1 cellular context compared by ENCODE assay signal in the genomic region with DNA sequence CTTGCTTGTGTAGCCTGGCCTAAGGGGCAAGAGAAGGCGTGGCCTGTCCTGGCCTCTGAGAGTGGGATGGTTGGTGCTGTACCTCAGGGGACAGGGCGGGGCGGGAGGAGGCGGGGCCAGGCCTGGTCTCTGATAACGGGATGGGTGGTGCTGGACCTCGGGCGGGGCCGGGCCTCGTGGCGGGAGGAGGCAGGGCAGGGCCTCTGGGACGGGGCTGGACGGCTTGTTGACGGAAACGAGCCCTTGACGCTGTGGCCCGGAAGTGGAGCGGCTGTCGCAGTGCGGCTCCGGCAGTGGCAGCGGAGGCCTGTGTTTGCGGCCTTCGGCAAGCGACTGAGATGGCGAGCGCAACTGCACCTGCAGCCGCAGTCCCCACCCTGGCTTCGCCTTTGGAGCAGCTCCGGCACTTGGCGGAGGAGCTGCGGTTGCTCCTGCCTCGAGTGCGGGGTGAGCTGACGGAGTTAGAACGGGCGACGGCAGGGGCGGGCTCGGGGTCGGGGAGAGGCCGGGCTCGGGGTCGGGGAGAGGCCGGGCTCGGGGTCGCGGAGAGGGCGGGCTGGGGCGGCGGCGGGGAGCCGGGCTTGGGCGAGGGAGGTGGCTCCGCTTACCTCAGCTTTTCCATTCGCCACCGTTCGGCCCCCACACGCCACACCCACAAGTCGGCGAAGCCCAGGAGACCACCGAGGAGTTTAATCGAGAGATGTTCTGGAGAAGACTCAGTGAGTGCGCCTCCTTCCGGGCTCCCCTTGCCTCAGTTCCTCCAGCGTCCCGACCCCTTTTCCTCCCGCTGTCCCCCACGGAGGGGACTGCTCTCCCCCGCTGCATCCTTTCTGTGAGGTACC.
A peak's percentile ranks its signal among the peaks of the same experiment; 100 is the strongest.
TF ChIP-seq lines count a peak whose summit lies in the region.

A gene with protein sequence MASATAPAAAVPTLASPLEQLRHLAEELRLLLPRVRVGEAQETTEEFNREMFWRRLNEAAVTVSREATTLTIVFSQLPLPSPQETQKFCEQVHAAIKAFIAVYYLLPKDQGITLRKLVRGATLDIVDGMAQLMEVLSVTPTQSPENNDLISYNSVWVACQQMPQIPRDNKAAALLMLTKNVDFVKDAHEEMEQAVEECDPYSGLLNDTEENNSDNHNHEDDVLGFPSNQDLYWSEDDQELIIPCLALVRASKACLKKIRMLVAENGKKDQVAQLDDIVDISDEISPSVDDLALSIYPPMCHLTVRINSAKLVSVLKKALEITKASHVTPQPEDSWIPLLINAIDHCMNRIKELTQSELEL (plus strand): TSS at position 243 of the 842 bp plus-strand sequence. CDS start 96 bp downstream, at position 339.

TF ChIP-seq in HepG2, 621 proteins besides CTCF, POLR2A, EP300 and RAD21 (continued from another document and continues in another):
- TF ChIP-seq, protein P1, sequence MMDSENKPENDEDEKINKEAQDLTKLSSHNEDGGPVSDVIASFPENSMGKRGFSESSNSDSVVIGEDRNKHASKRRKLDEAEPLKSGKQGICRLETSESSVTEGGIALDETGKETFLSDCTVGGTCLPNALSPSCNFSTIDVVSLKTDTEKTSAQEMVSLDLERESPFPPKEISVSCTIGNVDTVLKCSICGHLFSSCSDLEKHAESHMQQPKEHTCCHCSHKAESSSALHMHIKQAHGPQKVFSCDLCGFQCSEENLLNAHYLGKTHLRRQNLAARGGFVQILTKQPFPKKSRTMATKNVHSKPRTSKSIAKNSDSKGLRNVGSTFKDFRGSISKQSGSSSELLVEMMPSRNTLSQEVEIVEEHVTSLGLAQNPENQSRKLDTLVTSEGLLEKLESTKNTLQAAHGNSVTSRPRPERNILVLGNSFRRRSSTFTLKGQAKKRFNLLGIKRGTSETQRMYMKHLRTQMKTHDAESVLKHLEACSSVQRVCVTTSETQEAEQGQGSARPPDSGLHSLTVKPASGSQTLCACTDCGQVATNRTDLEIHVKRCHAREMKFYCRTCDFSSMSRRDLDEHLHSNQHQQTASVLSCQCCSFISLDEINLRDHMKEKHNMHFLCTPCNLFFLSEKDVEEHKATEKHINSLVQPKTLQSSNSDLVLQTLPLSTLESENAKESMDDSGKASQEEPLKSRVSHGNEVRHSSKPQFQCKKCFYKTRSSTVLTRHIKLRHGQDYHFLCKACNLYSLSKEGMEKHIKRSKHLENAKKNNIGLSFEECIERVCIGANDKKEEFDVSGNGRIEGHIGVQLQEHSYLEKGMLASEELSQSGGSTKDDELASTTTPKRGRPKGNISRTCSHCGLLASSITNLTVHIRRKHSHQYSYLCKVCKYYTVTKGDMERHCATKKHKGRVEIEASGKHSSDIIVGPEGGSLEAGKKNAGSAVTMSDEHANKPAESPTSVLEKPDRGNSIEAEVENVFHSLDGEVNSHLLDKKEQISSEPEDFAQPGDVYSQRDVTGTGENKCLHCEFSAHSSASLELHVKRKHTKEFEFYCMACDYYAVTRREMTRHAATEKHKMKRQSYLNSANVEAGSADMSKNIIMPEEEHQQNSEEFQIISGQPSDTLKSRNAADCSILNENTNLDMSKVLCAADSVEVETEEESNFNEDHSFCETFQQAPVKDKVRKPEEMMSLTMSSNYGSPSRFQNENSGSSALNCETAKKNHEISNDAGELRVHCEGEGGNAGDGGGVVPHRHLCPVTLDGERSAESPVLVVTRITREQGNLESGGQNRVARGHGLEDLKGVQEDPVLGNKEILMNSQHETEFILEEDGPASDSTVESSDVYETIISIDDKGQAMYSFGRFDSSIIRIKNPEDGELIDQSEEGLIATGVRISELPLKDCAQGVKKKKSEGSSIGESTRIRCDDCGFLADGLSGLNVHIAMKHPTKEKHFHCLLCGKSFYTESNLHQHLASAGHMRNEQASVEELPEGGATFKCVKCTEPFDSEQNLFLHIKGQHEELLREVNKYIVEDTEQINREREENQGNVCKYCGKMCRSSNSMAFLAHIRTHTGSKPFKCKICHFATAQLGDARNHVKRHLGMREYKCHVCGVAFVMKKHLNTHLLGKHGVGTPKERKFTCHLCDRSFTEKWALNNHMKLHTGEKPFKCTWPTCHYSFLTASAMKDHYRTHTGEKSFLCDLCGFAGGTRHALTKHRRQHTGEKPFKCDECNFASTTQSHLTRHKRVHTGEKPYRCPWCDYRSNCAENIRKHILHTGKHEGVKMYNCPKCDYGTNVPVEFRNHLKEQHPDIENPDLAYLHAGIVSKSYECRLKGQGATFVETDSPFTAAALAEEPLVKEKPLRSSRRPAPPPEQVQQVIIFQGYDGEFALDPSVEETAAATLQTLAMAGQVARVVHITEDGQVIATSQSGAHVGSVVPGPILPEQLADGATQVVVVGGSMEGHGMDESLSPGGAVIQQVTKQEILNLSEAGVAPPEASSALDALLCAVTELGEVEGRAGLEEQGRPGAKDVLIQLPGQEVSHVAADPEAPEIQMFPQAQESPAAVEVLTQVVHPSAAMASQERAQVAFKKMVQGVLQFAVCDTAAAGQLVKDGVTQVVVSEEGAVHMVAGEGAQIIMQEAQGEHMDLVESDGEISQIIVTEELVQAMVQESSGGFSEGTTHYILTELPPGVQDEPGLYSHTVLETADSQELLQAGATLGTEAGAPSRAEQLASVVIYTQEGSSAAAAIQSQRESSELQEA (CRISPR knock-in tag; IDR thresholded peaks at IDR 0.05; ENCODE audit: not compliant biosample characterization) = no peak
- TF ChIP-seq WIZ (CRISPR knock-in tag; IDR thresholded peaks at IDR 0.05) (no peak), NR2F1 (CRISPR knock-in tag; IDR thresholded peaks at IDR 0.05) (no peak), ARNT2 (CRISPR knock-in tag; IDR thresholded peaks at IDR 0.05; ENCODE audit: low read depth) (peak; percentile 62; the same call in 1 of the 2 replicates), ZSCAN9 (CRISPR knock-in tag; IDR thresholded peaks at IDR 0.05; ENCODE audit: borderline replicate concordance) (0 out of 2 replicates have a peak, but pooled peaks have one; percentile 41), POLR2AphosphoS2 (IDR thresholded peaks at IDR 0.05; ENCODE audit: low read depth, low read length) (peak; percentile 44; the same call in 1 of the 2 replicates), TBP (CRISPR knock-in tag; IDR thresholded peaks at IDR 0.05) (no peak), TOPORS (CRISPR knock-in tag; IDR thresholded peaks at IDR 0.05) (peak; percentile 83; the same call in 1 of the 2 replicates), NFRKB (IDR thresholded peaks at IDR 0.05) (no peak), GABPA (IDR thresholded peaks at IDR 0.05; ENCODE audit: low read depth, low read length) (peak; percentile 73), GABPA (CRISPR knock-in tag; IDR thresholded peaks at IDR 0.05; ENCODE audit: low read depth) (peak; percentile 86), DPF2 (CRISPR knock-in tag; IDR thresholded peaks at IDR 0.05; ENCODE audit: borderline replicate concordance, low read depth) (no peak), NCOA1 (CRISPR knock-in tag; IDR thresholded peaks at IDR 0.05) (no peak), AKAP8 (CRISPR knock-in tag; IDR thresholded peaks at IDR 0.05) (peak; percentile 90), HOXA9 (CRISPR knock-in tag; IDR thresholded peaks at IDR 0.05; ENCODE audit: borderline replicate concordance) (0 out of 2 replicates have a peak, but pooled peaks have one; percentile 35), FIP1L1 (IDR thresholded peaks at IDR 0.05; ENCODE audit: borderline replicate concordance, insufficient read depth, low read depth, low read length) (0 out of 2 replicates have a peak, but pooled peaks have one; percentile 56), MAF1 (CRISPR knock-in tag; IDR thresholded peaks at IDR 0.05; ENCODE audit: borderline replicate concordance) (0 out of 2 replicates have a peak, but pooled peaks have one; percentile 33), MIER3 (CRISPR knock-in tag; IDR thresholded peaks at IDR 0.05; ENCODE audit: borderline replicate concordance) (peak; percentile 78; the same call in 1 of the 2 replicates), SNRNP70 (IDR thresholded peaks at IDR 0.05; ENCODE audit: low read depth, low read length) (no peak), SRY (CRISPR knock-in tag; IDR thresholded peaks at IDR 0.05) (peak; percentile 65; the same call in 1 of the 2 replicates), IRX3 (CRISPR knock-in tag; IDR thresholded peaks at IDR 0.05; ENCODE audit: borderline replicate concordance, low read depth) (0 out of 2 replicates have a peak, but pooled peaks have one; percentile 49), ZNF878 (CRISPR knock-in tag; IDR thresholded peaks at IDR 0.05) (0 out of 2 replicates have a peak, but pooled peaks have one; percentile 9), ELF4 (CRISPR knock-in tag; IDR thresholded peaks at IDR 0.05; ENCODE audit: borderline replicate concordance) (peak; percentile 85; the same call in 1 of the 2 replicates), SALL1 (CRISPR knock-in tag; IDR thresholded peaks at IDR 0.05) (peak; percentile 89), ZNF446 (CRISPR knock-in tag; IDR thresholded peaks at IDR 0.05) (peak; percentile 33; the same call in 1 of the 2 replicates), CBX1 (IDR thresholded peaks at IDR 0.05; ENCODE audit: low read depth) (peak; percentile 63), FOXK1 (CRISPR knock-in tag; IDR thresholded peaks at IDR 0.05; ENCODE audit: borderline replicate concordance, low read depth) (peak; percentile 99), KLF11 (CRISPR knock-in tag; IDR thresholded peaks at IDR 0.05) (no peak), SCMH1 (CRISPR knock-in tag; IDR thresholded peaks at IDR 0.05; ENCODE audit: borderline replicate concordance) (no peak)
- TF ChIP-seq, protein P2, sequence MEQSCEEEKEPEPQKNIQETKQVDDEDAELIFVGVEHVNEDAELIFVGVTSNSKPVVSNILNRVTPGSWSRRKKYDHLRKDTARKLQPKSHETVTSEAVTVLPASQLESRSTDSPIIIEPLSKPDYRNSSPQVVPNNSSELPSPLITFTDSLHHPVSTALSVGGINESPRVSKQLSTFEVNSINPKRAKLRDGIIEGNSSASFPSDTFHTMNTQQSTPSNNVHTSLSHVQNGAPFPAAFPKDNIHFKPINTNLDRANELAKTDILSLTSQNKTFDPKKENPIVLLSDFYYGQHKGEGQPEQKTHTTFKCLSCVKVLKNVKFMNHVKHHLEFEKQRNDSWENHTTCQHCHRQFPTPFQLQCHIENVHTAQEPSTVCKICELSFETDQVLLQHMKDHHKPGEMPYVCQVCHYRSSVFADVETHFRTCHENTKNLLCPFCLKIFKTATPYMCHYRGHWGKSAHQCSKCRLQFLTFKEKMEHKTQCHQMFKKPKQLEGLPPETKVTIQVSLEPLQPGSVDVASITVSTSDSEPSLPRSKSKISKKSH (CRISPR knock-in tag; IDR thresholded peaks at IDR 0.05; ENCODE audit: borderline replicate concordance) = 0 out of 2 replicates have a peak, but pooled peaks have one; percentile 74
- TF ChIP-seq, protein P3, sequence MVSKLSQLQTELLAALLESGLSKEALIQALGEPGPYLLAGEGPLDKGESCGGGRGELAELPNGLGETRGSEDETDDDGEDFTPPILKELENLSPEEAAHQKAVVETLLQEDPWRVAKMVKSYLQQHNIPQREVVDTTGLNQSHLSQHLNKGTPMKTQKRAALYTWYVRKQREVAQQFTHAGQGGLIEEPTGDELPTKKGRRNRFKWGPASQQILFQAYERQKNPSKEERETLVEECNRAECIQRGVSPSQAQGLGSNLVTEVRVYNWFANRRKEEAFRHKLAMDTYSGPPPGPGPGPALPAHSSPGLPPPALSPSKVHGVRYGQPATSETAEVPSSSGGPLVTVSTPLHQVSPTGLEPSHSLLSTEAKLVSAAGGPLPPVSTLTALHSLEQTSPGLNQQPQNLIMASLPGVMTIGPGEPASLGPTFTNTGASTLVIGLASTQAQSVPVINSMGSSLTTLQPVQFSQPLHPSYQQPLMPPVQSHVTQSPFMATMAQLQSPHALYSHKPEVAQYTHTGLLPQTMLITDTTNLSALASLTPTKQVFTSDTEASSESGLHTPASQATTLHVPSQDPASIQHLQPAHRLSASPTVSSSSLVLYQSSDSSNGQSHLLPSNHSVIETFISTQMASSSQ (IDR thresholded peaks at IDR 0.05; ENCODE audit: low read depth) = no peak; the same call in 1 of the 2 replicates
- TF ChIP-seq, protein P3 (CRISPR knock-in tag; IDR thresholded peaks at IDR 0.05; ENCODE audit: borderline replicate concordance) = peak; percentile 48; the same call in 1 of the 2 replicates
- TF ChIP-seq, protein P4, sequence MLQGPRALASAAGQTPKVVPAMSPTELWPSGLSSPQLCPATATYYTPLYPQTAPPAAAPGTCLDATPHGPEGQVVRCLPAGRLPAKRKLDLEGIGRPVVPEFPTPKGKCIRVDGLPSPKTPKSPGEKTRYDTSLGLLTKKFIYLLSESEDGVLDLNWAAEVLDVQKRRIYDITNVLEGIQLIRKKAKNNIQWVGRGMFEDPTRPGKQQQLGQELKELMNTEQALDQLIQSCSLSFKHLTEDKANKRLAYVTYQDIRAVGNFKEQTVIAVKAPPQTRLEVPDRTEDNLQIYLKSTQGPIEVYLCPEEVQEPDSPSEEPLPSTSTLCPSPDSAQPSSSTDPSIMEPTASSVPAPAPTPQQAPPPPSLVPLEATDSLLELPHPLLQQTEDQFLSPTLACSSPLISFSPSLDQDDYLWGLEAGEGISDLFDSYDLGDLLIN (CRISPR knock-in tag; IDR thresholded peaks at IDR 0.05; ENCODE audit: borderline replicate concordance) = peak; percentile 73; the same call in 1 of the 2 replicates
- TF ChIP-seq, protein P5, sequence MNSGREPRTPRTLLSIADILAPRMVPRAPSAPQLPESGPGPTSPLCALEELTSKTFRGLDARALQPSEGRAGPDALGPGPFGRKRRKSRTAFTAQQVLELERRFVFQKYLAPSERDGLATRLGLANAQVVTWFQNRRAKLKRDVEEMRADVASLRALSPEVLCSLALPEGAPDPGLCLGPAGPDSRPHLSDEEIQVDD (CRISPR knock-in tag; IDR thresholded peaks at IDR 0.05; ENCODE audit: borderline replicate concordance) = no peak
- TF ChIP-seq, protein P6, sequence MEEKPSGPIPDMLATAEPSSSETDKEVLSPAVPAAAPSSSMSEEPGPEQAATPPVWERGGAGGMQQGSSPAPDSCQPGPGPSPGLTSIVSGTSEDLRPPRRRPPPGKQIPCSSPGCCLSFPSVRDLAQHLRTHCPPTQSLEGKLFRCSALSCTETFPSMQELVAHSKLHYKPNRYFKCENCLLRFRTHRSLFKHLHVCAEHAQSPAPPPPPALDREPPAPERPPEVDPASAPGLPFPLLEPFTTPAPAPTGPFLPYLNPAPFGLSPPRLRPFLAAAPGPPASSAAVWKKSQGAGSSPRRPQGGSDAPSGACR (CRISPR knock-in tag; IDR thresholded peaks at IDR 0.05) = 0 out of 2 replicates have a peak, but pooled peaks have one; percentile 45
